Comparison of ENCODE assay signal across 19 cellular contexts in genomic region chr3:169245631-169246030, GRCh38.
DNase-seq lines count a peak whose midpoint lies in the region; ATAC-seq, FAIRE-seq and TF ChIP-seq lines count a peak whose summit lies in the region.
"Had no signal": no experiment of that assay in that cellular context is flagged by ENCODE, and none has a peak within 500 bp of the region (broad histone marks: within the 10 kb centered on the region; RNA-seq: fewer than 3 reads in every experiment).

No MANE protein-coding gene starts in this region.

- H3K27ac ChIP-seq in endothelial cell of umbilical vein (ENCODE audit: insufficient read depth, low read depth, low read length): no peak overlapping the region
- H3K27ac ChIP-seq: A549, C4-2B, GM23248 had no signal

- ATAC-seq in GM21723 (IDR thresholded peaks at IDR 0.05; ENCODE audit: unreplicated experiment) (no peak), HG02938 (IDR thresholded peaks at IDR 0.05; ENCODE audit: unreplicated experiment) (no peak)
- ATAC-seq: A549, HepG2 had no signal

- no peaks in the 10 kb centered on the region for H3K27me3 ChIP-seq in endothelial cell of umbilical vein (ENCODE audit: control insufficient read depth in 2 of 2, insufficient read depth in 2 of 2, low read length in 2 of 2)

- no peak overlapping the region for H3K4me3 ChIP-seq in endothelial cell of umbilical vein (replicated peaks in 1 of 3; ENCODE audit: insufficient read depth in 1 of 3, low read depth in 1 of 3, low read length in 3 of 3)
- H3K4me3 ChIP-seq: A549, GM23248 had no signal

- H3K36me3 ChIP-seq in endothelial cell of umbilical vein (ENCODE audit: control insufficient read depth in 2 of 2, extremely low read depth in 1 of 2, insufficient read depth in 2 of 2, low read length in 2 of 2): no peaks in the 10 kb centered on the region

- no peak overlapping the region for H2AFZ ChIP-seq in endothelial cell of umbilical vein (ENCODE audit: low read depth, low read length)
- H2AFZ ChIP-seq: GM23248 had no signal

- CTCF ChIA-PET in endothelial cell of umbilical vein (lab: Charles Lee): interaction anchor here (1.5 to 6.6 kb wide), 4 partner anchors 13 to 96 kb away, joined by 3 to 58 read pairs (median 34); no protein-coding TSS in a partner anchor

- no peak for FAIRE-seq in endothelial cell of umbilical vein (lab: Jason Lieb, UNC)
- FAIRE-seq: A549, D721Med, HepG2 had no signal

- TF ChIP-seq POLR2A in endothelial cell of umbilical vein (IDR thresholded peaks at IDR 0.05; ENCODE audit: low read depth, low read length): no peak

- no peak overlapping the region for H3K4me2 ChIP-seq in endothelial cell of umbilical vein (ENCODE audit: insufficient read depth, low read length)
- H3K4me2 ChIP-seq: A549 had no signal

- DNase-seq in DMS 273 (lab: John Stamatoyannopoulos, UW; ENCODE audit: unreplicated experiment) (peak; percentile 80), NCI-H524 (lab: John Stamatoyannopoulos, UW) (peak; percentile 74 to 95), NCI-H82 treated with DMSO at 0.1 percent for 48 hours (lab: John Stamatoyannopoulos, UW; ENCODE audit: unreplicated experiment) (peak; percentile 32), endothelial cell of umbilical vein (ENCODE audit: low read depth, low spot score) (peak; percentile 49), HuH-7.5 (ENCODE audit: low spot score) (no peak)
- DNase-seq: AML-193; Caco-2; CD4-positive, alpha-beta T cell; DMS79 treated with DMSO at 0.1 percent for 48 hours; GF-D8; GM23248; HCEC 1CT; HFFc6 had no signal

- H3K4me1 ChIP-seq in endothelial cell of umbilical vein (ENCODE audit: control insufficient read depth, extremely low read depth, insufficient read depth, low read length): peaks cover 39% of the 10 kb centered on the region
- H3K4me1 ChIP-seq: A549, Caco-2 had no signal

- TF ChIP-seq CTCF in endothelial cell of umbilical vein (IDR thresholded peaks at IDR 0.05; ENCODE audit: extremely low read depth in 1 of 2, insufficient read depth in 1 of 2, low read depth in 1 of 2, low read length in 2 of 2): no peak

- intact Hi-C loops in endothelial cell of umbilical vein (cut with micrococcal nuclease): loop anchor here (2.0 kb wide), 1 partner anchor 41 kb away; no protein-coding TSS in a partner anchor

- no peaks in the 10 kb centered on the region for H3K9me3 ChIP-seq in endothelial cell of umbilical vein (replicated peaks; ENCODE audit: control insufficient read depth, insufficient read depth, low read length)
- H3K9me3 ChIP-seq: A549, Caco-2 had no signal

- no TSS peak for BruUV-seq in endothelial cell of umbilical vein (replicated peaks; lab: Mats Ljungman, UMichigan)

- POLR2A ChIA-PET in endothelial cell of umbilical vein (lab: Charles Lee): no interaction called here

- H3K79me2 ChIP-seq in endothelial cell of umbilical vein (ENCODE audit: control insufficient read depth, insufficient read depth, low read length): peaks cover 26% of the 10 kb centered on the region

- H3K9ac ChIP-seq in endothelial cell of umbilical vein (replicated peaks; ENCODE audit: extremely low read depth, insufficient read depth, low read length): no peak overlapping the region
- H3K9ac ChIP-seq: GM23248 had no signal

- no peaks in the 10 kb centered on the region for H3K9me1 ChIP-seq in endothelial cell of umbilical vein (replicated peaks; ENCODE audit: control insufficient read depth, extremely low read depth, insufficient read depth, low read length)

- H4K20me1 ChIP-seq in endothelial cell of umbilical vein (replicated peaks; ENCODE audit: control insufficient read depth, extremely low read depth, insufficient read depth, low read length): no peaks in the 10 kb centered on the region

- dilution Hi-C loops in endothelial cell of umbilical vein (cut with MboI; ENCODE audit: extremely low pct_ligation_motif_present, low sequenced_read_pairs): no loop called here

TF ChIP-seq in endothelial cell of umbilical vein, 7 proteins besides CTCF, POLR2A, EP300 and RAD21:
- TF ChIP-seq FOS (IDR thresholded peaks at IDR 0.05; ENCODE audit: borderline replicate concordance, insufficient read depth, low read length) (no peak), MYC (IDR thresholded peaks at IDR 0.05; ENCODE audit: low read depth, low read length) (no peak), JUN (IDR thresholded peaks at IDR 0.05; ENCODE audit: borderline replicate concordance, insufficient read depth, insufficient read length, low read depth) (no peak), POLR2AphosphoS5 (IDR thresholded peaks at IDR 0.05; ENCODE audit: insufficient read depth, low read depth, low read length) (no peak), EZH2 (IDR thresholded peaks at IDR 0.05; ENCODE audit: borderline replicate concordance, low read depth, low read length, severe bottlenecking) (no peak), GATA2 (IDR thresholded peaks at IDR 0.05; ENCODE audit: insufficient read depth, insufficient read length, low read depth, low read length) (no peak)
- TF ChIP-seq, protein P1, sequence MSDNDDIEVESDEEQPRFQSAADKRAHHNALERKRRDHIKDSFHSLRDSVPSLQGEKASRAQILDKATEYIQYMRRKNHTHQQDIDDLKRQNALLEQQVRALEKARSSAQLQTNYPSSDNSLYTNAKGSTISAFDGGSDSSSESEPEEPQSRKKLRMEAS (IDR thresholded peaks at IDR 0.05; ENCODE audit: insufficient read depth, insufficient read length): no peak
TF ChIP-seq in endothelial cell of umbilical vein: peak in this region for 0.
